ENCODE assay signal across 16 cellular contexts in genomic region chr5:96648598-96648997, GRCh38. TPM values are rescaled to one million over a fixed set of nuclear protein-coding genes. Genes with fewer than 3 reads are reported as not detected.
DNase-seq lines count a peak whose midpoint lies in the region; ATAC-seq, FAIRE-seq and TF ChIP-seq lines count a peak whose summit lies in the region.
"Had no signal": no experiment of that assay in that cellular context is flagged by ENCODE, and none has a peak within 500 bp of the region (broad histone marks: within the 10 kb centered on the region; RNA-seq: fewer than 3 reads in every experiment).

No MANE protein-coding gene starts in this region.

- 49% methylated on average over 4 of the region's 4 CpGs for WGBS in A549 (ENCODE audit: missing lambda C conversion rate)
- WGBS in mammary epithelial cell (ENCODE audit: low coverage, missing lambda C conversion rate), result 4% methylated on average over 4 of the region's 4 CpGs
- 12% methylated on average over 4 of the region's 4 CpGs for WGBS in right lobe of liver (ENCODE audit: insufficient coverage, low coverage, low lambda C conversion rate, missing lambda C conversion rate)

- no peak overlapping the region for H3K9ac ChIP-seq in mammary epithelial cell (ENCODE audit: insufficient read depth, low read length)

- intact Hi-C loops in mammary epithelial cell (cut with micrococcal nuclease), result no loop called here
- intact Hi-C loops in right lobe of liver (cut with DNase I), result no loop called here

- no peaks in the 10 kb centered on the region for H3K79me2 ChIP-seq in mammary epithelial cell (ENCODE audit: insufficient read depth, low read length)

- CTCF ChIA-PET in A549 (lab: Yijun Ruan, JAX), result interaction anchor here (1.5 to 2.0 kb wide), 2 partner anchors 10 to 34 kb away, joined by 3 to 6 read pairs; no protein-coding TSS in a partner anchor
- CTCF ChIA-PET in HEK293 (lab: Yijun Ruan, JAX), result no interaction called here
- CTCF ChIA-PET in mammary epithelial cell (lab: Charles Lee; ENCODE audit: low non-redundant PET), result no interaction called here

- TF ChIP-seq POLR2A in A549 (IDR thresholded peaks at IDR 0.05; ENCODE audit: low read length) (no peak), right lobe of liver (IDR thresholded peaks at IDR 0.05) (no peak)

- DNase-seq in A549 (ENCODE audit: low read depth in 1 of 2, low spot score in 1 of 2), result no peak
- peak; percentile 66 for DNase-seq in mammary epithelial cell
- no peak for DNase-seq in right lobe of liver
- no peak for DNase-seq in central memory CD4-positive, alpha-beta T cell
- DNase-seq in GM13977 (ENCODE audit: low spot score), result no peak
- DNase-seq in NCI-H1092 (lab: John Stamatoyannopoulos, UW), result no peak
- DNase-seq: activated CD4-positive, alpha-beta memory T cell treated with anti-CD3 and anti-CD28 coated beads, Interleukin-2, amount 10 ng/mL, durations not matched to agents 7 days and 5 days; adrenal gland; KBM-7; NCI-H1417; NCI-H446 had no signal

- H3K9me3 ChIP-seq in A549 (no peaks in the 10 kb centered on the region), HEK293 (ENCODE audit: control insufficient read depth, insufficient read depth, low read depth, low read length) (no peaks in the 10 kb centered on the region), mammary epithelial cell (replicated peaks; ENCODE audit: insufficient read depth, low read length) (no peaks in the 10 kb centered on the region), right lobe of liver (no peaks in the 10 kb centered on the region)
- H3K9me3 ChIP-seq: adrenal gland had no signal

- dilution Hi-C loops in mammary epithelial cell (cut with HindIII; ENCODE audit: low sequenced_read_pairs), result no loop called here

- H4K20me1 ChIP-seq in mammary epithelial cell (ENCODE audit: insufficient read depth, low read length), result no peaks in the 10 kb centered on the region

- no peak for TF ChIP-seq CTCF in A549 (IDR thresholded peaks at IDR 0.05)
- no peak for TF ChIP-seq CTCF in HEK293 (tag by site-specific recombination; IDR thresholded peaks at IDR 0.05)
- no peak for TF ChIP-seq CTCF in mammary epithelial cell (conservative IDR thresholded peaks at IDR 0.05 in 1 of 2, IDR thresholded peaks at IDR 0.05 in 1 of 2; ENCODE audit: extremely low read depth in 1 of 2, insufficient read depth in 1 of 2, low read depth in 1 of 2, low read length in 2 of 2)
- no peak for TF ChIP-seq CTCF in right lobe of liver (IDR thresholded peaks at IDR 0.05)
- TF ChIP-seq CTCF in GM13977 (IDR thresholded peaks at IDR 0.05; ENCODE audit: extremely low read depth, insufficient read depth, missing control alignments), result no peak

- POLR2A ChIA-PET in A549 (lab: Yijun Ruan, JAX), result interaction anchor here (1.6 kb wide), 1 partner anchor 14 kb away, joined by 8 read pairs; the partner anchor contains the start of gene CAST
- POLR2A ChIA-PET in HEK293 (lab: Yijun Ruan, JAX), result interaction anchor here (1.1 to 1.2 kb wide), 2 partner anchors 14 to 54 kb away, joined by 3 to 6 read pairs; partner anchors contain the start of gene CAST

- H3K4me3 ChIP-seq in A549 (no peak overlapping the region), HEK293 (ENCODE audit: low read depth, low read length) (no peak overlapping the region), mammary epithelial cell (replicated peaks in 1 of 3; ENCODE audit: insufficient read depth in 1 of 3, low read depth in 2 of 3, low read length in 3 of 3) (no peak overlapping the region), right lobe of liver (no peak overlapping the region)
- H3K4me3 ChIP-seq: adrenal gland, skin epidermis had no signal

- no peak for TF ChIP-seq RAD21 in A549 (conservative IDR thresholded peaks at IDR 0.05 in 1 of 2, IDR thresholded peaks at IDR 0.05 in 1 of 2)

- H3K4me1 ChIP-seq in A549 (peaks cover 41% of the 10 kb centered on the region), HEK293 (ENCODE audit: control insufficient read depth, insufficient read depth, low read length) (peaks cover 30% of the 10 kb centered on the region), mammary epithelial cell (ENCODE audit: insufficient read depth, low read length) (peaks cover 33% of the 10 kb centered on the region), right lobe of liver (peaks cover 0 to 18% (median 5%) of the 10 kb centered on the region in 4 donors)
- H3K4me1 ChIP-seq: adrenal gland had no signal

- in situ Hi-C loops in mammary epithelial cell (cut with MboI; ENCODE audit: low sequenced_read_pairs in 2 of 2), result no loop called here
- in situ Hi-C loops in GM13977 (cut with MboI; ENCODE audit: low pct_unique_long_range_greater_than_20kb, low sequenced_read_pairs, unreplicated experiment), result no loop called here

- H3K4me2 ChIP-seq in A549 (peak overlapping the region; percentile 14; the same call in 2 of the 3 replicates), mammary epithelial cell (ENCODE audit: insufficient read depth, low read depth, low read length) (peak overlapping the region; percentile 43)

- ATAC-seq in A549 (0 out of 6 replicates have a peak, but pooled peaks of 1 of the 2 experiments have one; percentile 11), right lobe of liver (peak; percentile 80 to 89 (median 83)), HG03439 (IDR thresholded peaks at IDR 0.05; ENCODE audit: unreplicated experiment) (no peak)

- FAIRE-seq in A549 (lab: Jason Lieb, UNC), result no peak
- FAIRE-seq: islet of Langerhans, urothelium cell line had no signal

- H3K36me3 ChIP-seq in HEK293 (ENCODE audit: control insufficient read depth in 2 of 2, insufficient read depth in 1 of 2, low read length in 2 of 2) (no peaks in the 10 kb centered on the region), mammary epithelial cell (ENCODE audit: insufficient read depth, low read length) (no peaks in the 10 kb centered on the region), right lobe of liver (no peaks in the 10 kb centered on the region)
- H3K36me3 ChIP-seq: adrenal gland had no signal

- no peak for TF ChIP-seq EP300 in A549 (IDR thresholded peaks at IDR 0.05)

- peak overlapping the region; percentile 63 for H2AFZ ChIP-seq in mammary epithelial cell (ENCODE audit: low read depth, low read length)

- H3K27ac ChIP-seq in A549 (peak overlapping the region in 1 of 2 experiments; percentile 53; a peak in 3 of 6 replicates), HEK293 (ENCODE audit: extremely low read depth, low read depth, low read length) (no peak overlapping the region), mammary epithelial cell (ENCODE audit: insufficient read depth, low read depth, low read length) (no peak overlapping the region), right lobe of liver (peak overlapping the region in 1 of 3 donors; percentile 0)
- H3K27ac ChIP-seq: adrenal gland had no signal

- H3K27me3 ChIP-seq in mammary epithelial cell (ENCODE audit: insufficient read depth, low read length) (no peaks in the 10 kb centered on the region), right lobe of liver (no peaks in the 10 kb centered on the region)
- H3K27me3 ChIP-seq: adrenal gland had no signal

- no TSS peak for BruUV-seq in mammary epithelial cell (replicated peaks; lab: Mats Ljungman, UMichigan)

TF ChIP-seq in A549, 52 proteins besides CTCF, POLR2A, EP300 and RAD21 (continues in another document):
- no peak for TF ChIP-seq POLR2AphosphoS2 (conservative IDR thresholded peaks at IDR 0.05; ENCODE audit: low read length)

TF ChIP-seq in HEK293, 187 proteins besides CTCF, POLR2A, EP300 and RAD21 (continues in another document):
- TF ChIP-seq WT1 (tag by site-specific recombination; IDR thresholded peaks at IDR 0.05) (no peak), ZNF266 (tag by site-specific recombination; IDR thresholded peaks at IDR 0.05; ENCODE audit: low read depth) (no peak), ZNF274 (IDR thresholded peaks at IDR 0.05; ENCODE audit: low read length) (no peak), ZNF274 (tag by site-specific recombination; IDR thresholded peaks at IDR 0.05; ENCODE audit: borderline replicate concordance) (no peak), PATZ1 (tag by site-specific recombination; IDR thresholded peaks at IDR 0.05) (no peak), ZNF174 (tag by site-specific recombination; IDR thresholded peaks at IDR 0.05) (no peak), KLF9 (tag by site-specific recombination; IDR thresholded peaks at IDR 0.05; ENCODE audit: low read depth) (no peak), ZNF138 (tag by site-specific recombination; IDR thresholded peaks at IDR 0.05; ENCODE audit: borderline replicate concordance) (no peak), ZNF670 (tag by site-specific recombination; IDR thresholded peaks at IDR 0.05; ENCODE audit: low read depth) (no peak), ZNF391 (tag by site-specific recombination; IDR thresholded peaks at IDR 0.05; ENCODE audit: borderline replicate concordance, low read depth) (no peak), FEZF1 (tag by site-specific recombination; IDR thresholded peaks at IDR 0.05) (no peak), ZFHX2 (tag by site-specific recombination; conservative IDR thresholded peaks at IDR 0.05) (peak; percentile 16; the same call in 1 of the 2 replicates), ZNF132 (tag by site-specific recombination; IDR thresholded peaks at IDR 0.05; ENCODE audit: borderline replicate concordance) (no peak), ZNF561 (tag by site-specific recombination; IDR thresholded peaks at IDR 0.05; ENCODE audit: borderline replicate concordance) (no peak), RBAK (tag by site-specific recombination; IDR thresholded peaks at IDR 0.05) (no peak)

RNA-seq across cellular contexts. Expression of gene CAST, which starts 13.6 kb away (rescaled TPM):
- polyA plus RNA-seq in A549 (2011; rRNA removed) (223 and 257 TPM in 2 replicates), A549 (2017; fragmentation: RNase III; extraction: RNeasy Plus Mini Kit Qiagen cat#74134 plus additional on column Dnase treatment) (150 to 172 TPM (median 163 TPM) in 3 replicates), mammary epithelial cell (339 TPM)
- polyA plus RNA-seq in A549 (2012; cell fraction: cytosol; rRNA removed), result 48.9 and 52.6 TPM in 2 replicates
- 39.1 and 51.1 TPM in 2 replicates for polyA plus RNA-seq in A549 (2012; cell fraction: nucleus; rRNA removed)
- 111 and 112 TPM in 2 replicates for polyA minus RNA-seq in A549 (2011; rRNA and poly(A)+ RNA removed)
- total RNA-seq in mammary epithelial cell (100 to 1,000 TPM; 397 to 459 TPM), right lobe of liver (100 to 1,000 TPM in 4 of 6 experiments, 10 to 100 TPM in 2; 86.8 to 187 (median 123) TPM)
- polyA minus RNA-seq in mammary epithelial cell, result 359 TPM
